Comparison of ENCODE assay signal across 12 cellular contexts in genomic region chr6:109322825-109323580, GRCh38. TPM values are rescaled to one million over a fixed set of nuclear protein-coding genes. Genes with fewer than 3 reads are reported as not detected.
DNase-seq lines count a peak whose midpoint lies in the region; ATAC-seq and TF ChIP-seq lines count a peak whose summit lies in the region.
"Had no signal": no experiment of that assay in that cellular context is flagged by ENCODE, and none has a peak within 500 bp of the region (broad histone marks: within the 10 kb centered on the region; RNA-seq: fewer than 3 reads in every experiment).

No MANE protein-coding gene starts in this region.

- DNase-seq in SIG-M5 treated with dmso at 0.1 percent for 504 hours (lab: John Stamatoyannopoulos, UW; ENCODE audit: unreplicated experiment) (peak; percentile 86), SIG-M5 (lab: John Stamatoyannopoulos, UW) (no peak), NCI-H446 treated with DMSO at 0.1 percent for 48 hours (lab: John Stamatoyannopoulos, UW) (peak; percentile 14), suprapubic skin (ENCODE audit: low spot score in 2 of 2) (no peak), LoVo (ENCODE audit: low spot score) (no peak)
- no peak for DNase-seq in activated CD8-positive, alpha-beta memory T cell treated with anti-CD3 and anti-CD28 coated beads, Interleukin-2, amount 50 U/mL, for 4 hours
- DNase-seq: activated CD4-positive, alpha-beta T cell treated with anti-CD3 and anti-CD28 coated beads for 4 hours; GOT3; mucosa of descending colon; transverse colon had no signal

- ATAC-seq in gastroesophageal sphincter (peak; percentile 71), HG02610 (IDR thresholded peaks at IDR 0.05; ENCODE audit: unreplicated experiment) (no peak)
- ATAC-seq: mucosa of descending colon had no signal

- 50 to 60% methylated on average over 1 to 5 of the region's 6 CpGs for WGBS in gastroesophageal sphincter (ENCODE audit: low coverage in 1 of 2), 2 donors
- 52% methylated on average over 6 of the region's 6 CpGs for WGBS in suprapubic skin

- H3K4me3 ChIP-seq in gastroesophageal sphincter (no peak overlapping the region), suprapubic skin (no peak overlapping the region)
- H3K4me3 ChIP-seq: mucosa of descending colon, transverse colon had no signal

- no peak for TF ChIP-seq CTCF in gastroesophageal sphincter (IDR thresholded peaks at IDR 0.05)
- no peak for TF ChIP-seq CTCF in suprapubic skin (IDR thresholded peaks at IDR 0.05)

- TF ChIP-seq POLR2A in gastroesophageal sphincter (IDR thresholded peaks at IDR 0.05) = no peak
- TF ChIP-seq POLR2A in suprapubic skin (IDR thresholded peaks at IDR 0.05) = no peak

- H3K27ac ChIP-seq in gastroesophageal sphincter = no peak overlapping the region
- H3K27ac ChIP-seq in suprapubic skin = peak overlapping the region; percentile 11
- H3K27ac ChIP-seq: transverse colon had no signal

- H3K4me1 ChIP-seq in gastroesophageal sphincter = no peaks in the 10 kb centered on the region
- peaks cover 9% of the 10 kb centered on the region for H3K4me1 ChIP-seq in suprapubic skin

- no peaks in the 10 kb centered on the region for H3K27me3 ChIP-seq in gastroesophageal sphincter
- H3K27me3 ChIP-seq in suprapubic skin = no peaks in the 10 kb centered on the region
- H3K27me3 ChIP-seq: transverse colon had no signal

- TF ChIP-seq EP300 in gastroesophageal sphincter (IDR thresholded peaks at IDR 0.05) (no peak), suprapubic skin (IDR thresholded peaks at IDR 0.05) (no peak)

- H3K36me3 ChIP-seq in gastroesophageal sphincter (no peaks in the 10 kb centered on the region), suprapubic skin (no peaks in the 10 kb centered on the region)
- H3K36me3 ChIP-seq: transverse colon had no signal

- H3K9me3 ChIP-seq in gastroesophageal sphincter (no peaks in the 10 kb centered on the region), suprapubic skin (no peaks in the 10 kb centered on the region)
- H3K9me3 ChIP-seq: mucosa of descending colon, transverse colon had no signal

RNA-seq across cellular contexts. Expression of gene CD164, which starts 59.3 kb away (rescaled TPM):
- total RNA-seq in gastroesophageal sphincter = 100 to 1,000 TPM in 3 of 4 donors, 10 to 100 TPM in 1; 87.2 to 198 (median 166) TPM
- total RNA-seq in suprapubic skin = 100 to 1,000 TPM; 122 to 174 (median 139) TPM

Comparison
In these comparisons a context has a peak if more than half of its experiments do, and no peak if none do; other contexts are left out.
1. DNase-seq: peak in SIG-M5 treated with dmso at 0.1 percent for 504 hours (single experiment) and NCI-H446 treated with DMSO at 0.1 percent for 48 hours (single experiment); none in SIG-M5 (single experiment), suprapubic skin (0 of 2), activated CD8-positive, alpha-beta memory T cell treated with anti-CD3 and anti-CD28 coated beads, Interleukin-2, amount 50 U/mL, for 4 hours (single experiment) and LoVo (single experiment).